ENCODE assay signal across 25 cellular contexts in the genomic region with DNA sequence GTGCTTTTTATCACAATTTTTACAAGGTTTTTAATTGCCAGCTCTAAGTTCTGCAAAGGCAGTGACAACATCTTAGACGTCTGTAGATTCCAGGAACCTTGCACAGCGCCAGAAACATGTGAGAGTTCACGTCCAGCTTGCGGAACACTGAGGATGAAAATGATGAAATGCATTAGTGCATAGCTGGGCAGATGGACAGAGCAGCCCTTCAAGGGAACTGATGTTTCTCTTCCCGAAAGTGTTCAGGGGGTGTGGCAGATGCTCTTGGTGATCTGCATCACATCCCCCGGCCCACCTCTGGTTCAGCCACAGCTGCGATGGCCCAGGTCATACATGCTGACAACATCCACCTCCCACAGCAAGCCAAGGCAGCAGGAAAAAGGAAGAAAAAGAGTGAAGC. TPM values are rescaled to one million over a fixed set of nuclear protein-coding genes. Genes with fewer than 3 reads are reported as not detected.
DNase-seq lines count a peak whose midpoint lies in the region; ATAC-seq and TF ChIP-seq lines count a peak whose summit lies in the region.
"Had no signal": no experiment of that assay in that cellular context is flagged by ENCODE, and none has a peak within 500 bp of the region (broad histone marks: within the 10 kb centered on the region; RNA-seq: fewer than 3 reads in every experiment).

No MANE protein-coding gene starts in this region.

- TF ChIP-seq CTCF in left ventricle myocardium inferior (IDR thresholded peaks at IDR 0.05; ENCODE audit: borderline replicate concordance) = no peak
- TF ChIP-seq CTCF in left lung (IDR thresholded peaks at IDR 0.05) = no peak
- TF ChIP-seq CTCF in sigmoid colon (IDR thresholded peaks at IDR 0.05) = no peak
- no peak for TF ChIP-seq CTCF in testis (IDR thresholded peaks at IDR 0.05)

- H3K27ac ChIP-seq in left ventricle myocardium inferior (replicated peaks) (no peak overlapping the region), left lung (no peak overlapping the region), sigmoid colon (peak overlapping the region; percentile 59 to 90 (median 82)), testis (no peak overlapping the region)
- H3K27ac ChIP-seq in effector memory CD4-positive, alpha-beta T cell (ENCODE audit: insufficient read depth, low read length, poor library complexity, severe bottlenecking) = no peak overlapping the region
- H3K27ac ChIP-seq: SJCRH30, tibial artery, VCaP had no signal

- WGBS in sigmoid colon, 2 donors = 79 to 80% methylated on average over 7 of the region's 7 CpGs
- 80 to 89% methylated on average over 7 of the region's 7 CpGs for WGBS in testis, 2 donors

- intact Hi-C loops in left cardiac atrium (cut with DNase I) (loop anchor here in 1 of 2 donors (5.0 kb wide), 1 partner anchor 99 kb away; no protein-coding TSS in a partner anchor), left ventricle myocardium inferior (cut with micrococcal nuclease) (no loop called here), left lung (cut with DNase I) (no loop called here), sigmoid colon (cut with DNase I) (no loop called here), testis (cut with DNase I; ENCODE audit: low total_unique reads) (no loop called here)

- H3K36me3 ChIP-seq in left ventricle myocardium inferior (no peaks in the 10 kb centered on the region), left lung (no peaks in the 10 kb centered on the region), sigmoid colon (peaks cover 0 to 11% (median 2%) of the 10 kb centered on the region in 4 donors), testis (ENCODE audit: low read depth, missing control alignments) (no peaks in the 10 kb centered on the region)
- no peaks in the 10 kb centered on the region for H3K36me3 ChIP-seq in effector memory CD4-positive, alpha-beta T cell (ENCODE audit: control insufficient read depth, insufficient read depth, low read length)
- H3K36me3 ChIP-seq: SJCRH30 had no signal

- ATAC-seq in left cardiac atrium = peak; percentile 19 to 59
- ATAC-seq in left lung = peak; percentile 52
- ATAC-seq: GM12878; PC-3; stimulated activated memory B cell treated with anti-CD40 and anti-IgM and Interleukin-4, amounts not matched to agents 10 μg/mL and 1 μg/mL and 100 μg/mL, for 72 hours; T-helper 17 cell had no signal

- TF ChIP-seq EP300 in sigmoid colon (IDR thresholded peaks at IDR 0.05) = peak; percentile 86 to 98 (median 94)

- H3K4me1 ChIP-seq in left ventricle myocardium inferior (no peaks in the 10 kb centered on the region), left lung (no peaks in the 10 kb centered on the region), sigmoid colon (peaks cover 0 to 39% (median 29%) of the 10 kb centered on the region in 4 donors), testis (no peaks in the 10 kb centered on the region)
- H3K4me1 ChIP-seq in effector memory CD4-positive, alpha-beta T cell (ENCODE audit: control insufficient read depth, insufficient read depth, low read length, poor library complexity, severe bottlenecking) = no peaks in the 10 kb centered on the region
- H3K4me1 ChIP-seq: SJCRH30, tibial artery had no signal

- no peaks in the 10 kb centered on the region for H3K27me3 ChIP-seq in left ventricle myocardium inferior (ENCODE audit: low read depth)
- no peaks in the 10 kb centered on the region for H3K27me3 ChIP-seq in left lung
- no peaks in the 10 kb centered on the region for H3K27me3 ChIP-seq in sigmoid colon
- no peaks in the 10 kb centered on the region for H3K27me3 ChIP-seq in effector memory CD4-positive, alpha-beta T cell (replicated peaks; ENCODE audit: control insufficient read depth, insufficient read depth, low read length, poor library complexity, severe bottlenecking)
- no peaks in the 10 kb centered on the region for H3K27me3 ChIP-seq in testis
- H3K27me3 ChIP-seq: SJCRH30, tibial artery had no signal

- H3K9me3 ChIP-seq in left ventricle myocardium inferior (replicated peaks) (no peaks in the 10 kb centered on the region), left lung (no peaks in the 10 kb centered on the region), sigmoid colon (no peaks in the 10 kb centered on the region), testis (no peaks in the 10 kb centered on the region)
- H3K9me3 ChIP-seq in effector memory CD4-positive, alpha-beta T cell (ENCODE audit: control insufficient read depth, low read length) = no peaks in the 10 kb centered on the region
- H3K9me3 ChIP-seq: SJCRH30, tibial artery had no signal

- TF ChIP-seq POLR2A in sigmoid colon (IDR thresholded peaks at IDR 0.05) (no peak), testis (IDR thresholded peaks at IDR 0.05) (no peak)

- H3K4me3 ChIP-seq in left ventricle myocardium inferior (no peak overlapping the region), left lung (no peak overlapping the region), sigmoid colon (no peak overlapping the region), testis (no peak overlapping the region)
- no peak overlapping the region for H3K4me3 ChIP-seq in effector memory CD4-positive, alpha-beta T cell (ENCODE audit: insufficient read depth, low read depth, low read length, poor library complexity, severe bottlenecking)
- H3K4me3 ChIP-seq: GM12878, SJCRH30, tibial artery had no signal

- no peak for DNase-seq in left cardiac atrium
- no peak for DNase-seq in left ventricle myocardium inferior
- DNase-seq in left lung = no peak
- DNase-seq in sigmoid colon = peak; percentile 95
- no peak for DNase-seq in effector memory CD4-positive, alpha-beta T cell
- no peak for DNase-seq in activated CD4-positive, alpha-beta T cell treated with anti-CD3 and anti-CD28 coated beads for 1 hour
- DNase-seq in testis = no peak
- no peak for DNase-seq in effector CD4-positive, alpha-beta T cell
- DNase-seq: activated CD4-positive, alpha-beta T cell treated with anti-CD3 and anti-CD28 coated beads, Interleukin-2, amount 50 U/mL, for 48 hours; activated naive CD4-positive, alpha-beta T cell; DMS153; foreskin fibroblast; GF-D8; H7; NCI-H774; PC-3; SJCRH30; T-helper 17 cell; tibial artery had no signal

RNA-seq across cellular contexts. Expression of gene ITIH5, which starts 40.9 kb away (rescaled TPM):
- total RNA-seq in left cardiac atrium (10 to 100 TPM; 20.4 to 22.1 TPM), left ventricle myocardium inferior (10.8 TPM), left lung (1 to 10 TPM; 7.0 to 9.7 TPM), sigmoid colon (100 to 1,000 TPM in 3 of 4 donors, 10 to 100 TPM in 1; 48.2 to 126 (median 108) TPM), testis (10 to 100 TPM; 28.0 to 38.1 TPM)
- polyA plus RNA-seq in sigmoid colon (10 to 100 TPM in 1 of 3 donors, 1 to 10 TPM in 1, under 1 TPM in 1; 0.60 to 13.3 (median 1.6) TPM), testis (ENCODE audit: insufficient read depth, low read depth, low replicate concordance) (28.0 TPM)
- total RNA-seq: PC-3, pulmonary artery endothelial cell, T-helper 17 cell had no signal
- polyA plus RNA-seq: CD14-positive monocyte, keratinocyte had no signal

Comparison
In these comparisons a context has a peak if more than half of its experiments do, and no peak if none do; other contexts are left out.
1. H3K27ac ChIP-seq: peak in sigmoid colon (4 of 4); none in left ventricle myocardium inferior (single experiment), left lung (0 of 2), effector memory CD4-positive, alpha-beta T cell (single experiment) and testis (0 of 2).